8 cellular contexts compared by ENCODE assay signal in genomic region chr21:41411449-41412089, GRCh38. TPM values are rescaled to one million over a fixed set of nuclear protein-coding genes. Genes with fewer than 3 reads are reported as not detected.
DNase-seq lines count a peak whose midpoint lies in the region; ATAC-seq and TF ChIP-seq lines count a peak whose summit lies in the region.

No MANE protein-coding gene starts in this region.

- H3K4me3 Mint-ChIP-seq in H9 (no peak overlapping the region), activated B cell treated with CpG ODN at 0.5 μM for 24 hours (no peak overlapping the region)
- H3K4me3 Mint-ChIP-seq in activated T-helper 1 cell treated with anti-CD3 and anti-CD28 coated beads, Interleukin-12 subunit alpha, Interleukin-12 subunit beta, Interleukin-2, Interleukin-4 antibody, amounts not matched to agents 30 ng/mL and 10 ng/mL and 1 ng/mL, durations not matched to agents 14 hours and 24 hours and 36 hours = no peak overlapping the region

- no peaks in the 10 kb centered on the region for H3K27me3 ChIP-seq in H9 (ENCODE audit: insufficient read depth, low read length)
- H3K27me3 ChIP-seq in left lung = no peaks in the 10 kb centered on the region

- H3K4ac ChIP-seq in H9 (ENCODE audit: low read depth, low read length) = no peak overlapping the region

- no peak overlapping the region for H3K4me2 ChIP-seq in H9 (ENCODE audit: insufficient read depth, insufficient read length, low read length)

- H4K20me1 ChIP-seq in H9 (ENCODE audit: control insufficient read depth, insufficient read depth, insufficient read length) = no peaks in the 10 kb centered on the region

- no peak overlapping the region for H3K14ac ChIP-seq in H9 (ENCODE audit: insufficient read depth, low read length)

- H3K27ac Mint-ChIP-seq in H9 (no peak overlapping the region), activated B cell treated with CpG ODN at 0.5 μM for 24 hours (no peak overlapping the region)
- no peak overlapping the region for H3K27ac Mint-ChIP-seq in activated T-helper 1 cell treated with anti-CD3 and anti-CD28 coated beads, Interleukin-12 subunit alpha, Interleukin-12 subunit beta, Interleukin-2, Interleukin-4 antibody, amounts not matched to agents 30 ng/mL and 10 ng/mL and 1 ng/mL, durations not matched to agents 14 hours and 24 hours and 36 hours

- H3K36me3 Mint-ChIP-seq in H9 (ENCODE audit: insufficient read depth in 1 of 3, low read depth in 3 of 3) (peaks cover 0 to 11% (median 0%) of the 10 kb centered on the region in 3 experiments; a peak in 1 of 7 replicates), activated B cell treated with CpG ODN at 0.5 μM for 24 hours (ENCODE audit: low read depth) (peaks cover 38% of the 10 kb centered on the region)
- peaks cover 47% of the 10 kb centered on the region for H3K36me3 Mint-ChIP-seq in activated T-helper 1 cell treated with anti-CD3 and anti-CD28 coated beads, Interleukin-12 subunit alpha, Interleukin-12 subunit beta, Interleukin-2, Interleukin-4 antibody, amounts not matched to agents 30 ng/mL and 10 ng/mL and 1 ng/mL, durations not matched to agents 14 hours and 24 hours and 36 hours (ENCODE audit: low read depth)

- peaks cover 19 to 20% of the 10 kb centered on the region in 2 experiments for H3K4me1 Mint-ChIP-seq in H9
- H3K4me1 Mint-ChIP-seq in activated B cell treated with CpG ODN at 0.5 μM for 24 hours = peaks cover 5% of the 10 kb centered on the region
- H3K4me1 Mint-ChIP-seq in activated T-helper 1 cell treated with anti-CD3 and anti-CD28 coated beads, Interleukin-12 subunit alpha, Interleukin-12 subunit beta, Interleukin-2, Interleukin-4 antibody, amounts not matched to agents 30 ng/mL and 10 ng/mL and 1 ng/mL, durations not matched to agents 14 hours and 24 hours and 36 hours (ENCODE audit: low read depth) = peaks cover 7% of the 10 kb centered on the region

- H3K27me3 Mint-ChIP-seq in H9 (ENCODE audit: low read depth) = peaks cover 7% of the 10 kb centered on the region
- H3K27me3 Mint-ChIP-seq in activated B cell treated with CpG ODN at 0.5 μM for 24 hours = no peaks in the 10 kb centered on the region
- peaks cover 20% of the 10 kb centered on the region for H3K27me3 Mint-ChIP-seq in activated T-helper 1 cell treated with anti-CD3 and anti-CD28 coated beads, Interleukin-12 subunit alpha, Interleukin-12 subunit beta, Interleukin-2, Interleukin-4 antibody, amounts not matched to agents 30 ng/mL and 10 ng/mL and 1 ng/mL, durations not matched to agents 14 hours and 24 hours and 36 hours (ENCODE audit: insufficient read depth)

- H3K23ac ChIP-seq in H9 (ENCODE audit: insufficient read length, low read depth, low read length) = no peak overlapping the region

- no peaks in the 10 kb centered on the region for H3K4me1 ChIP-seq in H9 (ENCODE audit: insufficient read depth, low read length)
- H3K4me1 ChIP-seq in left lung = peaks cover 0 to 7% of the 10 kb centered on the region in 2 donors

- no peaks in the 10 kb centered on the region for H3K23me2 ChIP-seq in H9 (ENCODE audit: insufficient read length, low read depth, low read length, poor library complexity, severe bottlenecking)

- H3K4me3 ChIP-seq in left lung = no peak overlapping the region

- H2BK15ac ChIP-seq in H9 (ENCODE audit: low read depth, low read length) = no peak overlapping the region

- H3K79me1 ChIP-seq in H9 (ENCODE audit: insufficient read depth, low read depth, low read length, poor library complexity, severe bottlenecking) = no peaks in the 10 kb centered on the region

- H3K79me2 ChIP-seq in H9 (ENCODE audit: insufficient read depth, low read length) = no peaks in the 10 kb centered on the region

- no peak overlapping the region for H4K5ac ChIP-seq in H9 (ENCODE audit: insufficient read length, low read depth, low read length)

- POLR2A ChIA-PET in activated B cell treated with CpG ODN at 0.5 μM for 24 hours (lab: Charles Lee) = interaction anchor here (1.1 kb wide), 1 partner anchor 19 kb away, joined by 3 read pairs; no protein-coding TSS in a partner anchor

- CTCF ChIA-PET in activated B cell treated with CpG ODN at 0.5 μM for 24 hours (lab: Charles Lee) = interaction anchor here (0.6 to 3.0 kb wide), 2 partner anchors 49 to 128 kb away, joined by 3 to 10 read pairs; no protein-coding TSS in a partner anchor

- no peak overlapping the region for H2AK5ac ChIP-seq in H9 (ENCODE audit: insufficient read length, low read length)

- DNase-seq in Caki2 (ENCODE audit: low read depth) (peak; percentile 44), H9 (no peak), activated B cell treated with CpG ODN at 0.5 μM for 24 hours (no peak), left lung (peak in 1 of 2 donors; percentile 65), retina (no peak), ecto neural progenitor cell (ENCODE audit: low spot score) (no peak), NCI-H2107 (lab: John Stamatoyannopoulos, UW) (no peak)
- DNase-seq in activated T-helper 1 cell treated with anti-CD3 and anti-CD28 coated beads, Interleukin-12 subunit alpha, Interleukin-12 subunit beta, Interleukin-2, Interleukin-4 antibody, amounts not matched to agents 30 ng/mL and 10 ng/mL and 1 ng/mL, durations not matched to agents 14 hours and 24 hours and 36 hours (ENCODE audit: low spot score) = no peak

- no peak overlapping the region for H4K8ac ChIP-seq in H9 (replicated peaks; ENCODE audit: insufficient read length, low read depth, low read length)

- H3K9me3 ChIP-seq in H9 (ENCODE audit: control insufficient read depth, low read depth, low read length) (no peaks in the 10 kb centered on the region), left lung (no peaks in the 10 kb centered on the region)

- TF ChIP-seq CTCF in H9 (conservative IDR thresholded peaks at IDR 0.05) (peak; percentile 57), activated B cell treated with CpG ODN at 0.5 μM for 24 hours (IDR thresholded peaks at IDR 0.05) (no peak), left lung (IDR thresholded peaks at IDR 0.05) (peak in 1 of 2 donors; percentile 33)

- no peak overlapping the region for H3K56ac ChIP-seq in H9 (ENCODE audit: insufficient read length, low read depth, low read length)

- WGBS in H9 (ENCODE audit: extremely low coverage, insufficient read length, low lambda C conversion rate) = no CpG with 5 or more reads among the region's 5 CpGs

- no peak overlapping the region for H4K91ac ChIP-seq in H9 (ENCODE audit: insufficient read length, low read depth, low read length)

- H2BK5ac ChIP-seq in H9 (ENCODE audit: insufficient read length, low read length) = no peak overlapping the region

- ATAC-seq in activated B cell treated with CpG ODN at 0.5 μM for 24 hours (ENCODE audit: low read depth) (peak; percentile 31), left lung (peak; percentile 91)

- H2BK12ac ChIP-seq in H9 (ENCODE audit: insufficient read length, low read depth, low read length) = no peak overlapping the region

- intact Hi-C loops in activated B cell treated with CpG ODN at 0.5 μM for 24 hours (cut with micrococcal nuclease) (no loop called here), left lung (cut with DNase I) (no loop called here)
- intact Hi-C loops in activated T-helper 1 cell treated with anti-CD3 and anti-CD28 coated beads, Interleukin-12 subunit alpha, Interleukin-12 subunit beta, Interleukin-2, Interleukin-4 antibody, amounts not matched to agents 30 ng/mL and 10 ng/mL and 1 ng/mL, durations not matched to agents 14 hours and 24 hours and 36 hours (cut with micrococcal nuclease) = no loop called here

- H2BK20ac ChIP-seq in H9 (ENCODE audit: low read depth, low read length, poor library complexity, severe bottlenecking) = no peak overlapping the region

- H3K27ac ChIP-seq in H9 (ENCODE audit: insufficient read length, low read depth, low read length) = no peak overlapping the region
- H3K27ac ChIP-seq in left lung = no peak overlapping the region

- H3K9me3 Mint-ChIP-seq in H9 = peaks cover 3 to 5% of the 10 kb centered on the region in 2 experiments
- peaks cover 13% of the 10 kb centered on the region for H3K9me3 Mint-ChIP-seq in activated B cell treated with CpG ODN at 0.5 μM for 24 hours
- H3K9me3 Mint-ChIP-seq in activated T-helper 1 cell treated with anti-CD3 and anti-CD28 coated beads, Interleukin-12 subunit alpha, Interleukin-12 subunit beta, Interleukin-2, Interleukin-4 antibody, amounts not matched to agents 30 ng/mL and 10 ng/mL and 1 ng/mL, durations not matched to agents 14 hours and 24 hours and 36 hours = peaks cover 12% of the 10 kb centered on the region

- no peak overlapping the region for H2BK120ac ChIP-seq in H9 (ENCODE audit: low read depth, low read length, poor library complexity, severe bottlenecking)

- peaks cover 0 to 45% of the 10 kb centered on the region in 2 donors for H3K36me3 ChIP-seq in left lung

- in situ Hi-C loops in Caki2 (cut with HindIII; ENCODE audit: low pct_unique_long_range_greater_than_20kb, low sequenced_read_pairs) = no loop called here

- no peak overlapping the region for H3K18ac ChIP-seq in H9 (ENCODE audit: insufficient read length, low read depth, low read length)

- no peak overlapping the region for H3K9ac ChIP-seq in H9 (ENCODE audit: extremely low read depth, insufficient read length, low read length)

- H3T11ph ChIP-seq in H9 (ENCODE audit: low read length) = no peak overlapping the region

- H2AFZ ChIP-seq in H9 (ENCODE audit: low read length) = no peak overlapping the region

RNA-seq across cellular contexts. Expression of gene MX1, which starts 14.5 kb away (rescaled TPM):
- total RNA-seq in Caki2 (2014; rRNA removed; shearing (Covaris generic); ENCODE audit: low replicate concordance) = 4.8 and 9.3 TPM in 2 replicates
- total RNA-seq in H9 (2021) = 5.1 and 6.3 TPM in 2 replicates
- 64.2 and 64.8 TPM in 2 replicates for total RNA-seq in activated B cell treated with CpG ODN at 0.5 μM for 24 hours
- 10 to 100 TPM; 59.8 to 66.3 TPM for total RNA-seq in left lung
- 89.4 and 92.8 TPM in 2 replicates for total RNA-seq in activated T-helper 1 cell treated with anti-CD3 and anti-CD28 coated beads, Interleukin-12 subunit alpha, Interleukin-12 subunit beta, Interleukin-2, Interleukin-4 antibody, amounts not matched to agents 30 ng/mL and 10 ng/mL and 1 ng/mL, durations not matched to agents 14 hours and 24 hours and 36 hours

RNA-seq across cellular contexts. Expression of gene MX2, which starts 49.7 kb away (rescaled TPM):
- total RNA-seq in Caki2 (2014; rRNA removed; shearing (Covaris generic); ENCODE audit: low replicate concordance) = 1.2 and 4.9 TPM in 2 replicates
- total RNA-seq in H9 (2021) = 1.8 and 1.9 TPM in 2 replicates
- total RNA-seq in activated B cell treated with CpG ODN at 0.5 μM for 24 hours = 32.6 and 34.4 TPM in 2 replicates
- total RNA-seq in left lung = 10 to 100 TPM; 11.9 to 31.9 TPM
- total RNA-seq in activated T-helper 1 cell treated with anti-CD3 and anti-CD28 coated beads, Interleukin-12 subunit alpha, Interleukin-12 subunit beta, Interleukin-2, Interleukin-4 antibody, amounts not matched to agents 30 ng/mL and 10 ng/mL and 1 ng/mL, durations not matched to agents 14 hours and 24 hours and 36 hours = 8.2 and 9.4 TPM in 2 replicates
